In the genomic region with DNA sequence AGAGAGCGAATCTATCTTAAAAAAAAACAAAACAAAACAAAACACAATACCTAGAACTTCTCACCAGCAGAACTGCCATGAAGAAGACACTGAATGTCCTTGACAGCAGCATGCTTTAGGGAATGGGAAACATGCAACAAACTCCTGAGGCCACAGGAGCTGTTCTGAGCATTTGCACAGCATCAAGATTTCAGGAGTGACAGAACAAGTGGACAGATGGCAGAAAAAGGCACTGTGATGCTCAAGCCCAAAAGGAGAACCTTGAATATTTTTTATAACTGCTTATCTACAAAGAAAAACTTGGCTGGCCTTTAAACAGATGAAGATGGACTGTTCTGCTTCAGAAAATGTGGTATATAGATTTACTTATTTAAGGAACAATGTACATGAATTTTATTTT, we compare ENCODE assay signal across 25 cellular contexts.
"Had no signal": no experiment of that assay in that cellular context is flagged by ENCODE, and none has a peak within 500 bp of the region (broad histone marks: within the 10 kb centered on the region; RNA-seq: fewer than 3 reads in every experiment).

No MANE protein-coding gene starts in this region.

- H3K4me3 Mint-ChIP-seq: activated naive CD4-positive, alpha-beta T cell treated with anti-CD3 and anti-CD28 coated beads, Interleukin-2, amount 10 ng/mL, durations not matched to agents 7 days and 5 days; activated naive CD8-positive, alpha-beta T cell treated with anti-CD3 and anti-CD28 coated beads, Interleukin-2, amount 10 ng/mL, durations not matched to agents 7 days and 5 days; naive B cell; nephron progenitor cell; stimulated activated effector memory CD8-positive, alpha-beta T cell treated with anti-CD3 and anti-CD28 coated beads, Interleukin-12 subunit alpha, Interleukin-12 subunit beta, amount 100 ng/mL, for 72 hours; stimulated activated naive CD8-positive, alpha-beta T cell treated with anti-CD3 and anti-CD28 coated beads, Interleukin-15, Interleukin-2, amounts not matched to agents 100 ng/mL and 50 ng/mL, for 24 hours; type B pancreatic cell had no signal

- H3K36me3 Mint-ChIP-seq: stimulated activated effector memory CD8-positive, alpha-beta T cell treated with anti-CD3 and anti-CD28 coated beads, Interleukin-12 subunit alpha, Interleukin-12 subunit beta, amount 100 ng/mL, for 72 hours had no signal

- H3K36me3 ChIP-seq: brain microvascular endothelial cell, thoracic aorta, uterus had no signal

- H3K4me1 Mint-ChIP-seq: activated naive CD4-positive, alpha-beta T cell treated with anti-CD3 and anti-CD28 coated beads, Interleukin-2, amount 10 ng/mL, durations not matched to agents 7 days and 5 days; activated naive CD8-positive, alpha-beta T cell treated with anti-CD3 and anti-CD28 coated beads, Interleukin-2, amount 10 ng/mL, durations not matched to agents 7 days and 5 days; nephron progenitor cell had no signal

- H3K4me3 ChIP-seq: gastroesophageal sphincter, right lobe of liver, thoracic aorta, uterus had no signal

- DNase-seq: activated CD4-positive, alpha-beta T cell treated with anti-CD3 and anti-CD28 coated beads for 4 hours; activated CD4-positive, alpha-beta T cell treated with anti-CD3 and anti-CD28 coated beads, Interleukin-2, amount 50 U/mL, for 48 hours; activated CD8-positive, alpha-beta memory T cell treated with anti-CD3 and anti-CD28 coated beads for 24 hours; activated effector memory CD4-positive, alpha-beta T cell treated with Interleukin-2 at 50 U/mL for 16 hours; activated naive CD4-positive, alpha-beta T cell treated with anti-CD3 and anti-CD28 coated beads, Interleukin-2, amount 10 ng/mL, durations not matched to agents 7 days and 5 days; activated naive CD8-positive, alpha-beta T cell treated with anti-CD3 and anti-CD28 coated beads, Interleukin-2, amount 10 ng/mL, durations not matched to agents 7 days and 5 days; amniotic stem cell; brain microvascular endothelial cell; head of caudate nucleus; hippocampal formation; kidney; left colon; mammary epithelial cell; naive B cell; nephron progenitor cell; right lobe of liver; stimulated activated CD4-positive, alpha-beta T cell treated with anti-CD3 and anti-CD28 coated beads, Interleukin-12 subunit alpha, Interleukin-12 subunit beta, amount 100 ng/mL, for 4 hours; stimulated activated CD4-positive, alpha-beta T cell treated with anti-CD3 and anti-CD28 coated beads, Interleukin-4, amount 100 ng/mL, for 1 hour; uterus had no signal

- ATAC-seq: gastroesophageal sphincter; left colon; right lobe of liver; stimulated activated effector memory CD8-positive, alpha-beta T cell treated with anti-CD3 and anti-CD28 coated beads, Interleukin-12 subunit alpha, Interleukin-12 subunit beta, amount 100 ng/mL, for 72 hours had no signal

- H3K27me3 ChIP-seq: brain microvascular endothelial cell, gastroesophageal sphincter, neutrophil, right lobe of liver, uterus had no signal

- H3K27me3 Mint-ChIP-seq: activated naive CD4-positive, alpha-beta T cell treated with anti-CD3 and anti-CD28 coated beads, Interleukin-2, amount 10 ng/mL, durations not matched to agents 7 days and 5 days; activated naive CD8-positive, alpha-beta T cell treated with anti-CD3 and anti-CD28 coated beads, Interleukin-2, amount 10 ng/mL, durations not matched to agents 7 days and 5 days; naive B cell; stimulated activated naive CD8-positive, alpha-beta T cell treated with anti-CD3 and anti-CD28 coated beads, Interleukin-15, Interleukin-2, amounts not matched to agents 100 ng/mL and 50 ng/mL, for 24 hours; type B pancreatic cell had no signal

- H3K27ac ChIP-seq: brain microvascular endothelial cell, gastroesophageal sphincter, neutrophil, right lobe of liver, thoracic aorta, uterus had no signal

- H3K9me3 ChIP-seq: gastroesophageal sphincter, neutrophil, right lobe of liver, thoracic aorta, uterus had no signal

- H3K4me1 ChIP-seq: gastroesophageal sphincter, uterus had no signal

- H3K27ac Mint-ChIP-seq: activated naive CD4-positive, alpha-beta T cell treated with anti-CD3 and anti-CD28 coated beads, Interleukin-2, amount 10 ng/mL, durations not matched to agents 7 days and 5 days; activated naive CD8-positive, alpha-beta T cell treated with anti-CD3 and anti-CD28 coated beads, Interleukin-2, amount 10 ng/mL, durations not matched to agents 7 days and 5 days; naive B cell; nephron progenitor cell; stimulated activated effector memory CD8-positive, alpha-beta T cell treated with anti-CD3 and anti-CD28 coated beads, Interleukin-12 subunit alpha, Interleukin-12 subunit beta, amount 100 ng/mL, for 72 hours; stimulated activated naive CD8-positive, alpha-beta T cell treated with anti-CD3 and anti-CD28 coated beads, Interleukin-15, Interleukin-2, amounts not matched to agents 100 ng/mL and 50 ng/mL, for 24 hours; type B pancreatic cell had no signal
